In the genomic region with DNA sequence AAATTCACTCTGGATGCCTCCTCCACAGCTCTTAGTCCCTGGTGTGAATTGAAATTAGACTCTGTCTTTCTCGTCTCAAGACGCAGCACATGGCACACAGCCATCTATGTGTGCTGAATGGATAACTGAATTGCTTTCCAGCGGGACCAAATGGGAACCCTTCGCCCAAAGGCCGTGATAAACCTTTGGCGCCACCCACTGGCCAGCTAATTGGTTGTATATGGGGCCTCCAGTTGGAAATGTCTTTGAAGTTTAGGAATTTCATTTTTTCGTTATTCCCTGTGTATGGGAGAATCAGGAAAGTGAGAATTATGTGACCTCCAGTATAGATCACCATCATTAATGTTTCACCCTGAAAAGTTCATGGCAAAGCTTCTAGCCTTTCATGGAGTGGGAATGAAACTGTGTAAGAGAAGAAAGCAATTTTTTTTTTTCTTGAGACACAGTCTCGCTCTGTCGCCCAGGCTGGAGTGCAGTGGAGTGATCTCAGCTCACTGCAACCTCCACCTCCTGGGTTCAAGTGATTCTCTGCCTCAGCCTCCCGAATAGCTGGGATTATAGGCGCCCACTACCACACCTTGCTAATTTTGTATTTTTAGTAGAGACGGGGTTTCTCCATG, we compare ENCODE assay signal across 8 cellular contexts. TPM values are rescaled to one million over a fixed set of nuclear protein-coding genes. Genes with fewer than 3 reads are reported as not detected.
DNase-seq lines count a peak whose midpoint lies in the region; ATAC-seq, FAIRE-seq and TF ChIP-seq lines count a peak whose summit lies in the region.

No MANE protein-coding gene starts in this region.

- ATAC-seq in HepG2 = peak; percentile 83
- no peak for ATAC-seq in GM18498 (IDR thresholded peaks at IDR 0.05; ENCODE audit: unreplicated experiment)

- H3K9ac ChIP-seq in GM23248 = no peak overlapping the region
- H3K9ac ChIP-seq in HepG2 (ENCODE audit: insufficient read depth, low read depth, low read length) = no peak overlapping the region

- H3K36me3 ChIP-seq in GM23248 (ENCODE audit: low read depth) (no peaks in the 10 kb centered on the region), HepG2 (replicated peaks in 1 of 2; ENCODE audit: control insufficient read depth in 1 of 2, insufficient read depth in 2 of 2, low read length in 2 of 2) (no peaks in the 10 kb centered on the region)

- FAIRE-seq in HepG2 (lab: Jason Lieb, UNC) = peak; percentile 85

- DNase-seq in AG04449 (ENCODE audit: low read depth, low spot score) (no peak), GM23248 (peak; percentile 86), NCI-H345 treated with DMSO at 0.1 percent for 48 hours (lab: John Stamatoyannopoulos, UW; ENCODE audit: unreplicated experiment) (peak; percentile 31), coronary artery (ENCODE audit: low spot score) (no peak), HepG2 (ENCODE audit: low spot score) (peak; percentile 63)
- DNase-seq in activated CD4-positive, alpha-beta T cell treated with anti-CD3 and anti-CD28 coated beads, Interleukin-2, amount 10 ng/mL, durations not matched to agents 24 days and 14 days = peak; percentile 90
- peak; percentile 57 to 72 for DNase-seq in stimulated activated CD4-positive, alpha-beta T cell treated with anti-CD3 and anti-CD28 coated beads, Interleukin-4, amount 100 ng/mL, for 4 hours

- H3K4me3 Mint-ChIP-seq in activated CD4-positive, alpha-beta T cell treated with anti-CD3 and anti-CD28 coated beads, Interleukin-2, amount 10 ng/mL, durations not matched to agents 24 days and 14 days = no peak overlapping the region

- TF ChIP-seq POLR2A in HepG2 (IDR thresholded peaks at IDR 0.05; ENCODE audit: insufficient read depth in 1 of 2, low read depth in 2 of 2, low read length in 2 of 2) = no peak

- in situ Hi-C loops in GM23248 (cut with MboI) (no loop called here), HepG2 (cut with HindIII; ENCODE audit: extremely low pct_ligation_motif_present, low pct_unique_long_range_greater_than_20kb) (loop anchor here (5.0 to 25.0 kb wide), 3 partner anchors 34 to 384 kb away; a partner anchor contains a TSS)

- TF ChIP-seq CTCF in AG04449 (IDR thresholded peaks at IDR 0.05; ENCODE audit: insufficient read depth, low read length, missing control alignments) (peak; percentile 76), coronary artery (IDR thresholded peaks at IDR 0.05) (peak; percentile 37), HepG2 (CRISPR knock-in tag; IDR thresholded peaks at IDR 0.05) (peak; percentile 88)

- H3K27ac ChIP-seq in GM23248 (no peak overlapping the region), coronary artery (no peak overlapping the region), HepG2 (ENCODE audit: extremely low read length, insufficient read depth, low read length) (no peak overlapping the region)

- H3K79me2 ChIP-seq in GM23248 (ENCODE audit: insufficient read depth) (no peaks in the 10 kb centered on the region), HepG2 (ENCODE audit: insufficient read depth, low read length) (no peaks in the 10 kb centered on the region)

- H3K36me3 Mint-ChIP-seq in activated CD4-positive, alpha-beta T cell treated with anti-CD3 and anti-CD28 coated beads, Interleukin-2, amount 10 ng/mL, durations not matched to agents 24 days and 14 days (ENCODE audit: low read depth) = no peaks in the 10 kb centered on the region

- H3K4me1 Mint-ChIP-seq in activated CD4-positive, alpha-beta T cell treated with anti-CD3 and anti-CD28 coated beads, Interleukin-2, amount 10 ng/mL, durations not matched to agents 24 days and 14 days = peaks cover 21% of the 10 kb centered on the region

- intact Hi-C loops in activated CD4-positive, alpha-beta T cell treated with anti-CD3 and anti-CD28 coated beads, Interleukin-2, amount 10 ng/mL, durations not matched to agents 24 days and 14 days (cut with micrococcal nuclease) = loop anchor here (1.0 to 10.0 kb wide), 4 partner anchors 33 to 392 kb away; no protein-coding TSS in a partner anchor
- intact Hi-C loops in HepG2 (cut with micrococcal nuclease; ENCODE audit: unreplicated experiment) = loop anchor here (1.0 to 5.0 kb wide), 5 partner anchors 33 to 389 kb away; no protein-coding TSS in a partner anchor

- CTCF ChIA-PET in AG04449 (lab: Yijun Ruan, JAX) (interaction anchor here (0.8 to 7.1 kb wide), 51 partner anchors 8 to 397 kb away, joined by 3 to 119 read pairs (median 4); a partner anchor contains a TSS), HepG2 (lab: Yijun Ruan, JAX; ENCODE audit: low intra/inter-chr PET ratio, low total read pairs) (interaction anchor here (0.7 to 3.1 kb wide), 4 partner anchors 10 to 136 kb away, joined by 3 to 22 read pairs (median 16); a partner anchor contains a TSS)

- H3K4me1 ChIP-seq in GM23248 (ENCODE audit: insufficient read depth) = peaks cover 12% of the 10 kb centered on the region
- peaks cover 37% of the 10 kb centered on the region for H3K4me1 ChIP-seq in HepG2 (ENCODE audit: insufficient read depth, low read length)

- H3K9me3 ChIP-seq in GM23248 (ENCODE audit: low read depth) (no peaks in the 10 kb centered on the region), HepG2 (ENCODE audit: low read length) (no peaks in the 10 kb centered on the region)

- 34 to 36% methylated on average over 12 of the region's 12 CpGs for WGBS in GM23248 (ENCODE audit: low coverage in 1 of 2, low lambda C conversion rate in 2 of 2, missing lambda C conversion rate in 2 of 2), 2 experiments
- WGBS in HepG2 (ENCODE audit: low lambda C conversion rate) = 25% methylated on average over 12 of the region's 12 CpGs

- H3F3A ChIP-seq in GM23248 (ENCODE audit: insufficient read depth) = no peaks in the 10 kb centered on the region

- H3K4me3 ChIP-seq in AG04449 (ENCODE audit: low read depth, low read length) = no peak overlapping the region; the same call in 1 of the 2 replicates
- no peak overlapping the region for H3K4me3 ChIP-seq in GM23248
- H3K4me3 ChIP-seq in coronary artery = no peak overlapping the region
- H3K4me3 ChIP-seq in HepG2 (replicated peaks in 1 of 3; ENCODE audit: insufficient read depth in 1 of 3, low read depth in 2 of 3, low read length in 3 of 3) = 0 out of 6 replicates have a peak overlapping the region, but pooled peaks of 1 of the 3 experiments have one; percentile 20

- peak; percentile 75 for TF ChIP-seq RAD21 in HepG2 (CRISPR knock-in tag; IDR thresholded peaks at IDR 0.05)

- POLR2A ChIA-PET in AG04449 (lab: Yijun Ruan, JAX) (interaction anchor here (0.5 to 1.2 kb wide), 2 partner anchors 37 to 218 kb away, joined by 3 read pairs; no protein-coding TSS in a partner anchor), HepG2 (lab: Yijun Ruan, JAX) (interaction anchor here (1.2 to 2.3 kb wide), 3 partner anchors 12 to 41 kb away, joined by 5 to 9 read pairs (median 6); no protein-coding TSS in a partner anchor)

- H3K27ac Mint-ChIP-seq in activated CD4-positive, alpha-beta T cell treated with anti-CD3 and anti-CD28 coated beads, Interleukin-2, amount 10 ng/mL, durations not matched to agents 24 days and 14 days = peak overlapping the region; percentile 66

- H3K9me2 ChIP-seq in GM23248 (ENCODE audit: insufficient read depth) = no peaks in the 10 kb centered on the region

- BruUV-seq in HepG2 (replicated peaks; lab: Mats Ljungman, UMichigan) = no TSS peak

- H4K20me1 ChIP-seq in GM23248 (ENCODE audit: insufficient read depth) (no peaks in the 10 kb centered on the region), HepG2 (ENCODE audit: insufficient read depth, low read length) (no peaks in the 10 kb centered on the region)

- H3K27me3 ChIP-seq in GM23248 (replicated peaks; ENCODE audit: insufficient read depth) (no peaks in the 10 kb centered on the region), HepG2 (ENCODE audit: control insufficient read depth in 1 of 2, insufficient read depth in 2 of 2, low read length in 2 of 2) (peaks cover 2 to 25% of the 10 kb centered on the region in 2 experiments; a peak in 3 of 5 replicates)

- H3K4me2 ChIP-seq in GM23248 (ENCODE audit: unreplicated experiment) = no peak overlapping the region
- H3K4me2 ChIP-seq in HepG2 (ENCODE audit: low read depth, low read length) = peak overlapping the region; percentile 62

- H3K9me3 Mint-ChIP-seq in activated CD4-positive, alpha-beta T cell treated with anti-CD3 and anti-CD28 coated beads, Interleukin-2, amount 10 ng/mL, durations not matched to agents 24 days and 14 days = no peaks in the 10 kb centered on the region

- TF ChIP-seq EP300 in HepG2 (IDR thresholded peaks at IDR 0.05; ENCODE audit: low read depth in 2 of 2, low read length in 2 of 2) (no peak), HepG2 (CRISPR knock-in tag; IDR thresholded peaks at IDR 0.05; ENCODE audit: borderline replicate concordance) (no peak)

- H2AFZ ChIP-seq in GM23248 = peak overlapping the region; percentile 54; the same call in 1 of the 2 replicates
- H2AFZ ChIP-seq in HepG2 (ENCODE audit: low read length) = no peak overlapping the region

- peaks cover 2% of the 10 kb centered on the region for H3K27me3 Mint-ChIP-seq in activated CD4-positive, alpha-beta T cell treated with anti-CD3 and anti-CD28 coated beads, Interleukin-2, amount 10 ng/mL, durations not matched to agents 24 days and 14 days

RNA-seq across cellular contexts. Expression of a gene that starts 9.8 kb away (rescaled TPM):
- total RNA-seq in GM23248 (2014; rRNA removed; shearing (Covaris generic)) = 371 and 428 TPM in 2 replicates
- polyA plus RNA-seq in GM23248 (2016; fragmentation: Nextera tagmentation; extraction: Ambion mirVana) = 638 and 655 TPM in 2 replicates
- total RNA-seq in activated CD4-positive, alpha-beta T cell treated with anti-CD3 and anti-CD28 coated beads, Interleukin-2, amount 10 ng/mL, durations not matched to agents 24 days and 14 days = 1,216 and 1,268 TPM in 2 replicates
- total RNA-seq in HepG2 (2016; rRNA removed; fragmentation: Illumina TruSeq; extraction: Trizol) = 636 and 1,509 TPM in 2 replicates
- 68.9 and 73.7 TPM in 2 replicates for total RNA-seq in HepG2 (2016; cell fraction: cytosol; rRNA removed; fragmentation: Illumina TruSeq; extraction: Trizol; ENCODE audit: low read depth)
- total RNA-seq in HepG2 (2016; cell fraction: insoluble cytoplasmic fraction; rRNA removed; fragmentation: Illumina TruSeq; extraction: Trizol) = 651 and 1,441 TPM in 2 replicates
- 133 and 157 TPM in 2 replicates for total RNA-seq in HepG2 (2016; cell fraction: membrane; rRNA removed; fragmentation: Illumina TruSeq; extraction: Trizol)
- 507 and 548 TPM in 2 replicates for total RNA-seq in HepG2 (2016; cell fraction: nucleus; rRNA removed; fragmentation: Illumina TruSeq; extraction: Trizol)
- polyA plus RNA-seq in HepG2 (2011; rRNA removed) = 205 and 262 TPM in 2 replicates
- polyA plus RNA-seq in HepG2 (2011; cell fraction: cytosol; rRNA removed) = 127 and 221 TPM in 2 replicates
- 46.7 and 79.9 TPM in 2 replicates for polyA plus RNA-seq in HepG2 (2011; cell fraction: nucleus; rRNA removed)
- 319 and 504 TPM in 2 replicates for polyA plus RNA-seq in HepG2 (2012)
- polyA plus RNA-seq in HepG2 (2016; cell fraction: cytosol; fragmentation: Illumina TruSeq; extraction: Trizol; ENCODE audit: low read depth) = 49.1 and 55.8 TPM in 2 replicates
- 1,691 and 1,814 TPM in 2 replicates for polyA plus RNA-seq in HepG2 (2016; cell fraction: insoluble cytoplasmic fraction; fragmentation: Illumina TruSeq; extraction: Trizol; ENCODE audit: low read depth)
- polyA plus RNA-seq in HepG2 (2016; cell fraction: membrane; fragmentation: Illumina TruSeq; extraction: Trizol; ENCODE audit: low read depth) = 108 and 125 TPM in 2 replicates
- 669 and 675 TPM in 2 replicates for polyA plus RNA-seq in HepG2 (2016; cell fraction: nucleus; fragmentation: Illumina TruSeq; extraction: Trizol; ENCODE audit: insufficient read depth, low read depth)
- polyA minus RNA-seq in HepG2 (2011; rRNA and poly(A)+ RNA removed; ENCODE audit: low replicate concordance) = 117 and 458 TPM in 2 replicates
- 494 and 532 TPM in 2 replicates for polyA minus RNA-seq in HepG2 (2011; cell fraction: cytosol; rRNA and poly(A)+ RNA removed)
- 134 and 221 TPM in 2 replicates for polyA minus RNA-seq in HepG2 (2011; cell fraction: nucleus; rRNA and poly(A)+ RNA removed)

RNA-seq across cellular contexts. Expression of a gene that starts 43.0 kb away (rescaled TPM):
- 15.1 and 16.6 TPM in 2 replicates for total RNA-seq in GM23248 (2014; rRNA removed; shearing (Covaris generic))
- polyA plus RNA-seq in GM23248 (2016; fragmentation: Nextera tagmentation; extraction: Ambion mirVana) = 24.9 and 26.2 TPM in 2 replicates
- 30.4 and 31.0 TPM in 2 replicates for total RNA-seq in activated CD4-positive, alpha-beta T cell treated with anti-CD3 and anti-CD28 coated beads, Interleukin-2, amount 10 ng/mL, durations not matched to agents 24 days and 14 days
- total RNA-seq in HepG2 (2016; rRNA removed; fragmentation: Illumina TruSeq; extraction: Trizol) = 23.2 and 30.5 TPM in 2 replicates
- total RNA-seq in HepG2 (2016; cell fraction: cytosol; rRNA removed; fragmentation: Illumina TruSeq; extraction: Trizol; ENCODE audit: low read depth) = 24.1 and 25.7 TPM in 2 replicates
- 25.8 and 28.7 TPM in 2 replicates for total RNA-seq in HepG2 (2016; cell fraction: insoluble cytoplasmic fraction; rRNA removed; fragmentation: Illumina TruSeq; extraction: Trizol)
- total RNA-seq in HepG2 (2016; cell fraction: membrane; rRNA removed; fragmentation: Illumina TruSeq; extraction: Trizol) = 29.7 and 34.1 TPM in 2 replicates
- total RNA-seq in HepG2 (2016; cell fraction: nucleus; rRNA removed; fragmentation: Illumina TruSeq; extraction: Trizol) = 22.4 and 24.2 TPM in 2 replicates
- 10.4 and 11.6 TPM in 2 replicates for polyA plus RNA-seq in HepG2 (2011; rRNA removed)
- 9.4 and 10.2 TPM in 2 replicates for polyA plus RNA-seq in HepG2 (2011; cell fraction: cytosol; rRNA removed)
- polyA plus RNA-seq in HepG2 (2011; cell fraction: nucleus; rRNA removed) = 11.4 and 12.2 TPM in 2 replicates
- polyA plus RNA-seq in HepG2 (2012) = 10.7 and 12.8 TPM in 2 replicates
- polyA plus RNA-seq in HepG2 (2016; cell fraction: cytosol; fragmentation: Illumina TruSeq; extraction: Trizol; ENCODE audit: low read depth) = 3.0 and 3.7 TPM in 2 replicates
- polyA plus RNA-seq in HepG2 (2016; cell fraction: insoluble cytoplasmic fraction; fragmentation: Illumina TruSeq; extraction: Trizol; ENCODE audit: low read depth) = 25.3 and 26.3 TPM in 2 replicates
- 7.5 and 8.4 TPM in 2 replicates for polyA plus RNA-seq in HepG2 (2016; cell fraction: membrane; fragmentation: Illumina TruSeq; extraction: Trizol; ENCODE audit: low read depth)
- polyA plus RNA-seq in HepG2 (2016; cell fraction: nucleus; fragmentation: Illumina TruSeq; extraction: Trizol; ENCODE audit: insufficient read depth, low read depth) = 25.1 and 26.7 TPM in 2 replicates
- 27.9 and 31.3 TPM in 2 replicates for polyA minus RNA-seq in HepG2 (2011; rRNA and poly(A)+ RNA removed; ENCODE audit: low replicate concordance)
- polyA minus RNA-seq in HepG2 (2011; cell fraction: cytosol; rRNA and poly(A)+ RNA removed) = 14.9 and 18.5 TPM in 2 replicates
- polyA minus RNA-seq in HepG2 (2011; cell fraction: nucleus; rRNA and poly(A)+ RNA removed) = 27.6 and 29.8 TPM in 2 replicates

Comparison
In these comparisons a context has a peak if more than half of its experiments do, and no peak if none do; other contexts are left out.
1. DNase-seq: peak in GM23248 (single experiment), NCI-H345 treated with DMSO at 0.1 percent for 48 hours (single experiment), activated CD4-positive, alpha-beta T cell treated with anti-CD3 and anti-CD28 coated beads, Interleukin-2, amount 10 ng/mL, durations not matched to agents 24 days and 14 days (single experiment), HepG2 (single experiment) and stimulated activated CD4-positive, alpha-beta T cell treated with anti-CD3 and anti-CD28 coated beads, Interleukin-4, amount 100 ng/mL, for 4 hours (2 of 2); none in AG04449 (single experiment) and coronary artery (single experiment).
2. CTCF ChIP-seq: peak in every context shown above with its lines; median percentile 88 in HepG2; 76 in AG04449; 37 in coronary artery.